ENCODE assay signal across 23 cellular contexts in genomic region chr1:85661767-85662166, GRCh38. TPM values are rescaled to one million over a fixed set of nuclear protein-coding genes. Genes with fewer than 3 reads are reported as not detected.
DNase-seq lines count a peak whose midpoint lies in the region; ATAC-seq and TF ChIP-seq lines count a peak whose summit lies in the region.
"Had no signal": no experiment of that assay in that cellular context is flagged by ENCODE, and none has a peak within 500 bp of the region (broad histone marks: within the 10 kb centered on the region; RNA-seq: fewer than 3 reads in every experiment).

No MANE protein-coding gene starts in this region.

- no peaks in the 10 kb centered on the region for H3K9me3 ChIP-seq in CD4-positive, alpha-beta T cell (ENCODE audit: control insufficient read depth, low read length)
- no peaks in the 10 kb centered on the region for H3K9me3 ChIP-seq in SK-N-MC (ENCODE audit: low read depth, low read length)
- no peaks in the 10 kb centered on the region for H3K9me3 ChIP-seq in lower lobe of right lung
- no peaks in the 10 kb centered on the region for H3K9me3 ChIP-seq in CD8-positive, alpha-beta memory T cell (ENCODE audit: low read length)
- H3K9me3 ChIP-seq: body of pancreas, colonic mucosa, prostate gland, tibial nerve had no signal

- no peak for DNase-seq in CD4-positive, alpha-beta T cell
- DNase-seq in SK-N-MC (ENCODE audit: low read depth, low spot score) (no peak), lower lobe of right lung (peak; percentile 26)
- no peak for DNase-seq in CD8-positive, alpha-beta memory T cell
- DNase-seq: activated CD4-positive, alpha-beta T cell treated with anti-CD3 and anti-CD28 coated beads for 4 hours; activated CD8-positive, alpha-beta memory T cell treated with anti-CD3 and anti-CD28 coated beads, Interleukin-2, amount 10 ng/mL, durations not matched to agents 7 days and 5 days; body of pancreas; CD4-positive, CD25-positive, alpha-beta regulatory T cell; colonic mucosa; DMS79 treated with DMSO at 0.1 percent for 48 hours; head of caudate nucleus; immature natural killer cell; NCI-H526; stimulated activated CD4-positive, alpha-beta T cell treated with anti-CD3 and anti-CD28 coated beads, Interleukin-1b, Interleukin-23, amount 100 ng/mL, for 48 hours; SW 1271 had no signal

- H3K4me3 Mint-ChIP-seq in CD4-positive, alpha-beta T cell = no peak overlapping the region
- no peak overlapping the region for H3K4me3 Mint-ChIP-seq in CD8-positive, alpha-beta memory T cell
- H3K4me3 Mint-ChIP-seq: activated CD8-positive, alpha-beta memory T cell treated with anti-CD3 and anti-CD28 coated beads, Interleukin-2, amount 10 ng/mL, durations not matched to agents 7 days and 5 days; CD4-positive, CD25-positive, alpha-beta regulatory T cell; immature natural killer cell; stimulated activated naive CD8-positive, alpha-beta T cell treated with anti-CD3 and anti-CD28 coated beads, Interleukin-15, Interleukin-2, amounts not matched to agents 100 ng/mL and 50 ng/mL, for 24 hours had no signal

- H3K4me1 ChIP-seq in lower lobe of right lung = no peaks in the 10 kb centered on the region
- H3K4me1 ChIP-seq in CD8-positive, alpha-beta memory T cell (ENCODE audit: insufficient read depth, low read length) = no peaks in the 10 kb centered on the region
- H3K4me1 ChIP-seq: colonic mucosa, prostate gland, tibial nerve had no signal

- no peaks in the 10 kb centered on the region for H3K27me3 ChIP-seq in CD4-positive, alpha-beta T cell (ENCODE audit: control insufficient read depth, insufficient read depth, low read length)
- no peaks in the 10 kb centered on the region for H3K27me3 ChIP-seq in lower lobe of right lung (ENCODE audit: low read depth)
- no peaks in the 10 kb centered on the region for H3K27me3 ChIP-seq in CD8-positive, alpha-beta memory T cell (ENCODE audit: insufficient read depth, low read length, poor library complexity, severe bottlenecking)
- H3K27me3 ChIP-seq: body of pancreas, colonic mucosa, tibial nerve had no signal

- H3K36me3 ChIP-seq in SK-N-MC (ENCODE audit: insufficient read depth, low read length) (peaks cover 14% of the 10 kb centered on the region), lower lobe of right lung (no peaks in the 10 kb centered on the region)
- H3K36me3 ChIP-seq in CD8-positive, alpha-beta memory T cell (ENCODE audit: insufficient read depth, low read length) = no peaks in the 10 kb centered on the region
- H3K36me3 ChIP-seq: colonic mucosa, prostate gland had no signal

- H3K4me3 ChIP-seq in SK-N-MC (no peak overlapping the region), lower lobe of right lung (no peak overlapping the region)
- no peak overlapping the region for H3K4me3 ChIP-seq in CD8-positive, alpha-beta memory T cell (ENCODE audit: low read length)
- H3K4me3 ChIP-seq: body of pancreas, colonic mucosa, prostate gland, tibial nerve had no signal

- H3K27me3 Mint-ChIP-seq in CD4-positive, alpha-beta T cell = no peaks in the 10 kb centered on the region
- H3K27me3 Mint-ChIP-seq in CD8-positive, alpha-beta memory T cell = no peaks in the 10 kb centered on the region
- H3K27me3 Mint-ChIP-seq: activated CD8-positive, alpha-beta memory T cell treated with anti-CD3 and anti-CD28 coated beads, Interleukin-2, amount 10 ng/mL, durations not matched to agents 7 days and 5 days; CD4-positive, CD25-positive, alpha-beta regulatory T cell; stimulated activated naive CD8-positive, alpha-beta T cell treated with anti-CD3 and anti-CD28 coated beads, Interleukin-15, Interleukin-2, amounts not matched to agents 100 ng/mL and 50 ng/mL, for 24 hours had no signal

- TF ChIP-seq CTCF in CD4-positive, alpha-beta T cell (IDR thresholded peaks at IDR 0.05) = no peak
- no peak for TF ChIP-seq CTCF in lower lobe of right lung (IDR thresholded peaks at IDR 0.05)

- no peaks in the 10 kb centered on the region for H3K9me3 Mint-ChIP-seq in CD4-positive, alpha-beta T cell
- no peaks in the 10 kb centered on the region for H3K9me3 Mint-ChIP-seq in CD8-positive, alpha-beta memory T cell
- H3K9me3 Mint-ChIP-seq: activated T-helper 2 cell treated with anti-CD3 and anti-CD28 coated beads, Interferon-gamma antibody, Interleukin-2, Interleukin-4, amounts not matched to agents 10 μg/mL and 5 μg/mL and 100 μg/mL, durations not matched to agents 14 hours and 24 hours and 36 hours; CD4-positive, CD25-positive, alpha-beta regulatory T cell; immature natural killer cell; stimulated activated naive CD8-positive, alpha-beta T cell treated with anti-CD3 and anti-CD28 coated beads, Interleukin-15, Interleukin-2, amounts not matched to agents 100 ng/mL and 50 ng/mL, for 24 hours had no signal

- CTCF ChIA-PET in CD4-positive, alpha-beta T cell (lab: Charles Lee) = no interaction called here
- CTCF ChIA-PET in CD8-positive, alpha-beta memory T cell (lab: Charles Lee) = no interaction called here

- no peak overlapping the region for H3K27ac ChIP-seq in CD4-positive, alpha-beta T cell (ENCODE audit: low read depth, low read length)
- H3K27ac ChIP-seq in SK-N-MC (peak overlapping the region; percentile 89; the same call in 1 of the 2 replicates), lower lobe of right lung (no peak overlapping the region)
- no peak overlapping the region for H3K27ac ChIP-seq in CD8-positive, alpha-beta memory T cell (ENCODE audit: low read depth, low read length)
- H3K27ac ChIP-seq: body of pancreas, colonic mucosa, prostate gland, tibial nerve had no signal

- no peaks in the 10 kb centered on the region for H3K4me1 Mint-ChIP-seq in CD4-positive, alpha-beta T cell (ENCODE audit: low read depth)
- H3K4me1 Mint-ChIP-seq in CD8-positive, alpha-beta memory T cell = no peaks in the 10 kb centered on the region
- H3K4me1 Mint-ChIP-seq: activated CD8-positive, alpha-beta memory T cell treated with anti-CD3 and anti-CD28 coated beads, Interleukin-2, amount 10 ng/mL, durations not matched to agents 7 days and 5 days; immature natural killer cell had no signal

- peaks cover 57% of the 10 kb centered on the region for H3K36me3 Mint-ChIP-seq in CD4-positive, alpha-beta T cell (ENCODE audit: low read depth)
- peaks cover 12 to 53% (median 23%) of the 10 kb centered on the region in 3 donors for H3K36me3 Mint-ChIP-seq in CD8-positive, alpha-beta memory T cell

- peak overlapping the region; percentile 40 for H3K27ac Mint-ChIP-seq in CD4-positive, alpha-beta T cell
- peak overlapping the region in 3 of 8 donors; percentile 8 to 58 (median 21) for H3K27ac Mint-ChIP-seq in CD8-positive, alpha-beta memory T cell
- H3K27ac Mint-ChIP-seq: activated CD8-positive, alpha-beta memory T cell treated with anti-CD3 and anti-CD28 coated beads, Interleukin-2, amount 10 ng/mL, durations not matched to agents 7 days and 5 days; activated T-helper 2 cell treated with anti-CD3 and anti-CD28 coated beads, Interferon-gamma antibody, Interleukin-2, Interleukin-4, amounts not matched to agents 10 μg/mL and 5 μg/mL and 100 μg/mL, durations not matched to agents 14 hours and 24 hours and 36 hours; stimulated activated naive CD8-positive, alpha-beta T cell treated with anti-CD3 and anti-CD28 coated beads, Interleukin-15, Interleukin-2, amounts not matched to agents 100 ng/mL and 50 ng/mL, for 24 hours had no signal

- no peak overlapping the region for H3K9ac ChIP-seq in SK-N-MC (ENCODE audit: insufficient read length)

- POLR2A ChIA-PET in CD4-positive, alpha-beta T cell (lab: Charles Lee) = no interaction called here
- POLR2A ChIA-PET in CD8-positive, alpha-beta memory T cell (lab: Charles Lee) = no interaction called here

- intact Hi-C loops in CD4-positive, alpha-beta T cell (cut with DNase I, micrococcal nuclease) = no loop called here
- intact Hi-C loops in lower lobe of right lung (cut with DNase I) = no loop called here

- no peak for ATAC-seq in CD4-positive, alpha-beta T cell (ENCODE audit: poor library complexity)
- ATAC-seq in GM19395 (IDR thresholded peaks at IDR 0.05; ENCODE audit: unreplicated experiment) = peak; percentile 59
- no peak for ATAC-seq in lower lobe of right lung
- ATAC-seq in HG03095 (IDR thresholded peaks at IDR 0.05; ENCODE audit: unreplicated experiment) = no peak
- ATAC-seq in HG03159 (IDR thresholded peaks at IDR 0.05; ENCODE audit: unreplicated experiment) = no peak
- no peak for ATAC-seq in HG03457 (IDR thresholded peaks at IDR 0.05; ENCODE audit: unreplicated experiment)
- ATAC-seq: activated CD8-positive, alpha-beta memory T cell treated with anti-CD3 and anti-CD28 coated beads, Interleukin-2, amount 10 ng/mL, durations not matched to agents 7 days and 5 days; body of pancreas had no signal

RNA-seq across cellular contexts. Expression of gene ZNHIT6, which starts 46.5 kb away (rescaled TPM):
- 10 to 100 TPM; 10.4 to 10.8 TPM for total RNA-seq in CD4-positive, alpha-beta T cell
- 11.3 TPM for total RNA-seq in lower lobe of right lung
- total RNA-seq in CD8-positive, alpha-beta memory T cell = 10 to 100 TPM; 35.5 to 37.5 TPM
- polyA plus RNA-seq in CD8-positive, alpha-beta memory T cell = 17.5 TPM
